13 cellular contexts compared by ENCODE assay signal in genomic region chr15:22956257-22956979, GRCh38.
A peak's percentile ranks its signal among the peaks of the same experiment; 100 is the strongest.
DNase-seq lines count a peak whose midpoint lies in the region; TF ChIP-seq lines count a peak whose summit lies in the region.
"Had no signal": no experiment of that assay in that cellular context is flagged by ENCODE, and none has a peak within 500 bp of the region (broad histone marks: within the 10 kb centered on the region; RNA-seq: fewer than 3 reads in every experiment).

No MANE protein-coding gene starts in this region.

- H3K27me3 ChIP-seq in tibial artery: no peaks in the 10 kb centered on the region
- H3K27me3 ChIP-seq: testis had no signal

- DNase-seq in amniotic epithelial cell (ENCODE audit: low read depth) (peak; percentile 18), fibroblast of pulmonary artery (ENCODE audit: low read depth) (peak; percentile 43), midbrain (lab: John Stamatoyannopoulos, UW) (peak; percentile 22), tibial artery (peak in 1 of 2 donors; percentile 83), HCEC 1CT (no peak), EL (no peak), HuH-7 (ENCODE audit: low spot score) (no peak), erythroblast (lab: John Stamatoyannopoulos, UW) (no peak)
- DNase-seq: activated CD4-positive, CD25-positive, alpha-beta regulatory T cell; activated CD8-positive, alpha-beta memory T cell treated with anti-CD3 and anti-CD28 coated beads, Interleukin-2, amount 50 U/mL, for 48 hours; NCI-H187 treated with DMSO at 0.1 percent for 48 hours; testis had no signal

- TF ChIP-seq CTCF in fibroblast of pulmonary artery (IDR thresholded peaks at IDR 0.05; ENCODE audit: low read length, missing control alignments): no peak
- no peak for TF ChIP-seq CTCF in tibial artery (IDR thresholded peaks at IDR 0.05)

- H3K27ac ChIP-seq in tibial artery: peak overlapping the region; percentile 76 to 77
- H3K27ac ChIP-seq: testis had no signal

- intact Hi-C loops in tibial artery (cut with DNase I; ENCODE audit: low total_unique reads): no loop called here

- TF ChIP-seq POLR2A in erythroblast (IDR thresholded peaks at IDR 0.05; ENCODE audit: low read length): no peak

- no peak overlapping the region for H3K4me3 ChIP-seq in fibroblast of pulmonary artery (replicated peaks; ENCODE audit: low read depth, low read length)
- H3K4me3 ChIP-seq in tibial artery: no peak overlapping the region
- H3K4me3 ChIP-seq: K562, testis had no signal

- no peaks in the 10 kb centered on the region for H3K36me3 ChIP-seq in tibial artery

- H3K9me3 ChIP-seq in tibial artery: no peaks in the 10 kb centered on the region
- H3K9me3 ChIP-seq: testis had no signal

- peaks cover 10 to 100% (median 79%) of the 10 kb centered on the region in 4 donors for H3K4me1 ChIP-seq in tibial artery

Comparison
In these comparisons a context has a peak if more than half of its experiments do, and no peak if none do; other contexts are left out.
1. DNase-seq: peak in amniotic epithelial cell (single experiment), fibroblast of pulmonary artery (single experiment) and midbrain (single experiment); none in HCEC 1CT (single experiment), EL (single experiment), HuH-7 (single experiment) and erythroblast (0 of 2).